12 cellular contexts compared by ENCODE assay signal in genomic region chr15:63945838-63946298, GRCh38.
DNase-seq lines count a peak whose midpoint lies in the region; ATAC-seq and TF ChIP-seq lines count a peak whose summit lies in the region.
"Had no signal": no experiment of that assay in that cellular context is flagged by ENCODE, and none has a peak within 500 bp of the region (broad histone marks: within the 10 kb centered on the region; RNA-seq: fewer than 3 reads in every experiment).

No MANE protein-coding gene starts in this region.

- H2BK12ac ChIP-seq in trophoblast cell (ENCODE audit: low read length), result no peak overlapping the region

- no peak overlapping the region for H3K4me3 Mint-ChIP-seq in HFFc6
- H3K4me3 Mint-ChIP-seq: natural killer cell treated with Interleukin-12 subunit alpha and Interleukin-12 subunit beta and Interleukin-15 and Interleukin-18, amount 100 ng/mL, for 72 hours had no signal

- H3K36me3 ChIP-seq in H7 (replicated peaks; ENCODE audit: control insufficient read depth, insufficient read depth, low read length) (no peaks in the 10 kb centered on the region), PC-3 (ENCODE audit: low read depth, low read length) (no peaks in the 10 kb centered on the region), esophagus muscularis mucosa (no peaks in the 10 kb centered on the region), trophoblast cell (ENCODE audit: control insufficient read depth in 1 of 2, insufficient read depth in 2 of 2, low read length in 2 of 2) (no peaks in the 10 kb centered on the region), spleen (no peaks in the 10 kb centered on the region)
- H3K36me3 ChIP-seq: BLaER1 treated with 17β-estradiol and CSF1 and Interleukin-3, amounts not matched to agents 10 nM and 100 nM had no signal

- H3K14ac ChIP-seq in trophoblast cell (ENCODE audit: low read length), result no peak overlapping the region

- no peak overlapping the region for H3K4ac ChIP-seq in trophoblast cell (ENCODE audit: low read depth, low read length)

- intact Hi-C loops in PC-3 (cut with micrococcal nuclease), result no loop called here
- intact Hi-C loops in esophagus muscularis mucosa (cut with DNase I), result loop anchor here (5.0 kb wide), 1 partner anchor 101 kb away; the partner anchor contains the start of gene DAPK2
- intact Hi-C loops in spleen (cut with DNase I; ENCODE audit: low total_unique reads), result no loop called here

- 89% methylated on average over 6 of the region's 9 CpGs for WGBS in esophagus muscularis mucosa
- no CpG with 5 or more reads among the region's 9 CpGs for WGBS in trophoblast cell (ENCODE audit: extremely low coverage, insufficient coverage, insufficient read length)
- 83 to 91% (median 90%) methylated on average over 9 of the region's 9 CpGs for WGBS in spleen, 5 donors

- TF ChIP-seq CTCF in PC-3 (conservative IDR thresholded peaks at IDR 0.05; ENCODE audit: low read depth, low read length) (peak; percentile 26; the same call in 1 of the 2 replicates), esophagus muscularis mucosa (IDR thresholded peaks at IDR 0.05) (no peak), spleen (IDR thresholded peaks at IDR 0.05 in 8 of 11, conservative IDR thresholded peaks at IDR 0.05 in 3 of 11) (no peak), HFFc6 (IDR thresholded peaks at IDR 0.05) (no peak)

- no peaks in the 10 kb centered on the region for H3K9me2 ChIP-seq in PC-3 (replicated peaks; ENCODE audit: low read length)

- no peak overlapping the region for H2BK120ac ChIP-seq in trophoblast cell (ENCODE audit: insufficient read depth, low read length, poor library complexity)

- BruUV-seq in PC-3 (replicated peaks; lab: Mats Ljungman, UMichigan), result no TSS peak

- ATAC-seq in PC-3 (peak; percentile 20), HG03469 (IDR thresholded peaks at IDR 0.05; ENCODE audit: unreplicated experiment) (no peak)

- no peaks in the 10 kb centered on the region for H3K36me3 Mint-ChIP-seq in HFFc6 (ENCODE audit: low read depth)
- H3K36me3 Mint-ChIP-seq: natural killer cell treated with Interleukin-12 subunit alpha and Interleukin-12 subunit beta and Interleukin-15 and Interleukin-18, amount 100 ng/mL, for 72 hours had no signal

- no peak overlapping the region for H4K12ac ChIP-seq in trophoblast cell (ENCODE audit: low read depth, low read length)

- POLR2A ChIA-PET in PC-3 (lab: Charles Lee; ENCODE audit: unreplicated experiment), result no interaction called here

- TF ChIP-seq POLR2A in esophagus muscularis mucosa (IDR thresholded peaks at IDR 0.05; ENCODE audit: low read depth) (no peak), spleen (IDR thresholded peaks at IDR 0.05) (no peak)

- no peak overlapping the region for H3K4me3 ChIP-seq in H7 (ENCODE audit: insufficient read depth, low read depth, low read length)
- no peak overlapping the region for H3K4me3 ChIP-seq in PC-3 (ENCODE audit: low read length)
- no peak overlapping the region for H3K4me3 ChIP-seq in esophagus muscularis mucosa
- H3K4me3 ChIP-seq in trophoblast cell (ENCODE audit: low read depth, low read length), result no peak overlapping the region
- H3K4me3 ChIP-seq in spleen, result peak overlapping the region in 1 of 8 donors; percentile 7
- H3K4me3 ChIP-seq: BLaER1 treated with 17β-estradiol and CSF1 and Interleukin-3, amounts not matched to agents 10 nM and 100 nM had no signal

- H3K4me1 Mint-ChIP-seq in HFFc6 (ENCODE audit: low read depth), result peaks cover 28% of the 10 kb centered on the region

- no peak overlapping the region for H2AK5ac ChIP-seq in trophoblast cell (ENCODE audit: low read length)

- H3K79me2 ChIP-seq in PC-3 (ENCODE audit: low read length) (no peaks in the 10 kb centered on the region), trophoblast cell (ENCODE audit: control insufficient read depth, insufficient read depth, low read length, poor library complexity) (no peaks in the 10 kb centered on the region)

- no peaks in the 10 kb centered on the region for H3K79me1 ChIP-seq in trophoblast cell (ENCODE audit: low read length)

- H3K27ac Mint-ChIP-seq in HFFc6, result no peak overlapping the region

- H3K27ac ChIP-seq in PC-3 (ENCODE audit: low read length) (0 out of 2 replicates have a peak overlapping the region, but pooled peaks have one; percentile 42), esophagus muscularis mucosa (replicated peaks in 1 of 4) (no peak overlapping the region), trophoblast cell (ENCODE audit: low read depth, low read length) (no peak overlapping the region), spleen (peak overlapping the region in 4 of 8 donors; percentile 51 to 58 (median 54))
- H3K27ac ChIP-seq: BLaER1 treated with 17β-estradiol and CSF1 and Interleukin-3, amounts not matched to agents 10 nM and 100 nM had no signal

- H3K9me3 ChIP-seq in PC-3 (ENCODE audit: low read length) (no peaks in the 10 kb centered on the region), esophagus muscularis mucosa (no peaks in the 10 kb centered on the region), trophoblast cell (ENCODE audit: insufficient read depth, low read depth, low read length) (peaks cover 2% of the 10 kb centered on the region), spleen (no peaks in the 10 kb centered on the region)
- H3K9me3 ChIP-seq: BLaER1 treated with 17β-estradiol and CSF1 and Interleukin-3, amounts not matched to agents 10 nM and 100 nM had no signal

- H3K4me2 ChIP-seq in PC-3 (ENCODE audit: low read length), result peak overlapping the region; percentile 54
- H3K4me2 ChIP-seq in trophoblast cell (ENCODE audit: low read length), result no peak overlapping the region
- H3K4me2 ChIP-seq: BLaER1 treated with 17β-estradiol and CSF1 and Interleukin-3, amounts not matched to agents 10 nM and 100 nM had no signal

- H2AFZ ChIP-seq in PC-3 (ENCODE audit: low read length), result 0 out of 2 replicates have a peak overlapping the region, but pooled peaks have one; percentile 54
- H2AFZ ChIP-seq in trophoblast cell (ENCODE audit: insufficient read depth, low read length, poor library complexity), result no peak overlapping the region

- H4K91ac ChIP-seq in trophoblast cell (ENCODE audit: low read depth, low read length), result no peak overlapping the region

- no peak for TF ChIP-seq EP300 in esophagus muscularis mucosa (IDR thresholded peaks at IDR 0.05)

- DNase-seq in H7 (peak; percentile 60), PC-3 (peak; percentile 69), esophagus muscularis mucosa (ENCODE audit: extremely low spot score) (peak; percentile 83), trophoblast cell (no peak), spleen (no peak), HFFc6 (no peak)
- no peak for DNase-seq in activated naive CD4-positive, alpha-beta T cell treated with Interleukin-2 at 50 U/mL for 16 hours
- DNase-seq: activated gamma-delta T cell, NCI-H526 treated with DMSO at 0.1 percent for 48 hours had no signal

- no peak overlapping the region for H2BK5ac ChIP-seq in trophoblast cell (ENCODE audit: low read depth, low read length, poor library complexity)

- no peak overlapping the region for H3K9ac ChIP-seq in PC-3 (ENCODE audit: low read length)
- no peak overlapping the region for H3K9ac ChIP-seq in trophoblast cell (ENCODE audit: low read length)
- H3K9ac ChIP-seq: BLaER1 treated with 17β-estradiol and CSF1 and Interleukin-3, amounts not matched to agents 10 nM and 100 nM had no signal

- no peaks in the 10 kb centered on the region for H3K27me3 ChIP-seq in H7 (ENCODE audit: control insufficient read depth, insufficient read depth, low read length)
- no peaks in the 10 kb centered on the region for H3K27me3 ChIP-seq in PC-3 (ENCODE audit: low read length)
- H3K27me3 ChIP-seq in esophagus muscularis mucosa, result no peaks in the 10 kb centered on the region
- no peaks in the 10 kb centered on the region for H3K27me3 ChIP-seq in trophoblast cell (ENCODE audit: insufficient read depth, low read length)
- no peaks in the 10 kb centered on the region for H3K27me3 ChIP-seq in spleen (replicated peaks in 1 of 7)
- H3K27me3 ChIP-seq: BLaER1 treated with 17β-estradiol and CSF1 and Interleukin-3, amounts not matched to agents 10 nM and 100 nM had no signal

- H3K18ac ChIP-seq in trophoblast cell (ENCODE audit: low read length), result no peak overlapping the region

- H4K20me1 ChIP-seq in PC-3 (ENCODE audit: low read length), result no peaks in the 10 kb centered on the region
- H4K20me1 ChIP-seq: BLaER1 treated with 17β-estradiol and CSF1 and Interleukin-3, amounts not matched to agents 10 nM and 100 nM had no signal

- H3K27me3 Mint-ChIP-seq in HFFc6 (ENCODE audit: insufficient read depth), result 0 out of 2 replicates have a peak, but pooled peaks cover 4% of the 10 kb centered on the region
- H3K27me3 Mint-ChIP-seq: natural killer cell treated with Interleukin-12 subunit alpha and Interleukin-12 subunit beta and Interleukin-15 and Interleukin-18, amount 100 ng/mL, for 72 hours had no signal

- H3K4me1 ChIP-seq in PC-3 (ENCODE audit: insufficient read depth, low read length) (peaks cover 16% of the 10 kb centered on the region), esophagus muscularis mucosa (peaks cover 13 to 26% (median 15%) of the 10 kb centered on the region in 4 donors), trophoblast cell (ENCODE audit: control insufficient read depth in 1 of 2, insufficient read depth in 2 of 2, low read length in 2 of 2) (peaks cover 0 to 4% of the 10 kb centered on the region in 2 experiments), spleen (peaks cover 10 to 46% (median 24%) of the 10 kb centered on the region in 6 donors)

- no peaks in the 10 kb centered on the region for H3K9me3 Mint-ChIP-seq in HFFc6
- H3K9me3 Mint-ChIP-seq: natural killer cell treated with Interleukin-12 subunit alpha and Interleukin-12 subunit beta and Interleukin-15 and Interleukin-18, amount 100 ng/mL, for 72 hours had no signal

- peak overlapping the region; percentile 26 for H4K8ac ChIP-seq in trophoblast cell (ENCODE audit: low read depth, low read length)

- CTCF ChIA-PET in PC-3 (lab: Charles Lee), result interaction anchor here (0.7 kb wide), 1 partner anchor 74 kb away, joined by 4 read pairs; no protein-coding TSS in a partner anchor

- peaks cover 4% of the 10 kb centered on the region for H3F3A ChIP-seq in PC-3 (ENCODE audit: low read length, unreplicated experiment)

- H3K23ac ChIP-seq in trophoblast cell (ENCODE audit: low read length), result no peak overlapping the region

Comparison
In these comparisons a context has a peak if more than half of its experiments do, and no peak if none do; other contexts are left out.
1. DNase-seq: peak in H7 (single experiment), PC-3 (single experiment) and esophagus muscularis mucosa (single experiment); none in trophoblast cell (0 of 2), spleen (single experiment), HFFc6 (single experiment) and activated naive CD4-positive, alpha-beta T cell treated with Interleukin-2 at 50 U/mL for 16 hours (single experiment).